Comparison of ENCODE assay signal across 8 cellular contexts in genomic region chr19:55301459-55302331, GRCh38. TPM values are rescaled to one million over a fixed set of nuclear protein-coding genes. Genes with fewer than 3 reads are reported as not detected.
A peak's percentile ranks its signal among the peaks of the same experiment; 100 is the strongest.
DNase-seq lines count a peak whose midpoint lies in the region; ATAC-seq and TF ChIP-seq lines count a peak whose summit lies in the region.

No MANE protein-coding gene starts in this region.

- BruUV-seq in PC-9 (replicated peaks; lab: Mats Ljungman, UMichigan), result no TSS peak

- peak overlapping the region in 2 of 3 experiments; percentile 43 to 52 for H3K27ac Mint-ChIP-seq in nephron

- H3K4me3 ChIP-seq in AG10803 (ENCODE audit: low read length), result peak overlapping the region; percentile 56
- peak overlapping the region; percentile 55 for H3K4me3 ChIP-seq in PC-9

- DNase-seq in AG10803 (ENCODE audit: low read depth), result peak; percentile 56
- peak; percentile 99 for DNase-seq in GM19238 (ENCODE audit: insufficient read length, low spot score)
- peak in 74 of 76 experiments; percentile 35 to 97 (median 84) for DNase-seq in HUDEP-2 (lab: John Stamatoyannopoulos, UW; ENCODE audit: unreplicated experiment in 76 of 76)
- DNase-seq in PC-9, result peak; percentile 49 to 94
- DNase-seq in activated T-cell treated with anti-CD3 and anti-CD28 coated beads, Interleukin-2, amount 50 U/mL, for 48 hours, result peak; percentile 98 to 99
- DNase-seq in fibroblast of gingiva (ENCODE audit: low read depth), result peak; percentile 55
- peak; percentile 98 for DNase-seq in stimulated activated naive CD8-positive, alpha-beta T cell treated with anti-CD3 and anti-CD28 coated beads, Interleukin-15, Interleukin-2, amounts not matched to agents 100 U/mL and 50 U/mL, for 24 hours

- H3K36me3 Mint-ChIP-seq in nephron (ENCODE audit: low read depth), result peaks cover 47% of the 10 kb centered on the region

- peak overlapping the region; percentile 71 to 77 (median 75) for H3K4me3 Mint-ChIP-seq in nephron

- no peak overlapping the region for H3K27ac ChIP-seq in PC-9

- H3K4me1 Mint-ChIP-seq in nephron, result peaks cover 8% of the 10 kb centered on the region

- no peaks in the 10 kb centered on the region for H4K20me1 ChIP-seq in PC-9 (ENCODE audit: insufficient read depth)

- H3K27me3 Mint-ChIP-seq in nephron (ENCODE audit: low read depth), result no peaks in the 10 kb centered on the region

- H3K4me1 ChIP-seq in PC-9 (replicated peaks; ENCODE audit: insufficient read depth), result 0 out of 2 replicates have a peak, but pooled peaks cover 4% of the 10 kb centered on the region

- peak; percentile 93 for ATAC-seq in stimulated activated naive CD8-positive, alpha-beta T cell treated with anti-CD3 and anti-CD28 coated beads, Interleukin-15, Interleukin-2, amounts not matched to agents 100 U/mL and 50 U/mL, for 24 hours

- H3K9me3 Mint-ChIP-seq in nephron, result no peaks in the 10 kb centered on the region

- no peaks in the 10 kb centered on the region for H3K9me2 ChIP-seq in PC-9 (ENCODE audit: insufficient read depth)

- CTCF ChIA-PET in PC-9 (lab: Charles Lee), result interaction anchor here (0.5 to 1.4 kb wide), 18 partner anchors 9 to 202 kb away, joined by 3 to 16 read pairs (median 4); partner anchors contain the start of genes HSPBP1, KMT5C and TMEM238

- H3F3A ChIP-seq in PC-9 (ENCODE audit: insufficient read depth, low read depth), result peaks cover 10% of the 10 kb centered on the region; the same call in 1 of the 2 replicates

- POLR2A ChIA-PET in PC-9 (lab: Charles Lee; ENCODE audit: unreplicated experiment), result interaction anchor here (0.5 to 1.0 kb wide), 4 partner anchors 15 to 107 kb away, joined by 3 to 5 read pairs (median 4); partner anchors contain the start of gene TMEM238

- peak overlapping the region; percentile 87 for H2AFZ ChIP-seq in PC-9

- H3K9me3 ChIP-seq in PC-9 (ENCODE audit: insufficient read depth, low read depth), result no peaks in the 10 kb centered on the region

- H3K79me2 ChIP-seq in PC-9 (ENCODE audit: low read depth), result no peaks in the 10 kb centered on the region

- H3K4me2 ChIP-seq in PC-9, result peak overlapping the region; percentile 89

- intact Hi-C loops in PC-9 (cut with micrococcal nuclease; ENCODE audit: unreplicated experiment), result loop anchor here (1.0 kb wide), 2 partner anchors 38 to 84 kb away; partner anchors contain the start of genes KMT5C and RPL28

- no peaks in the 10 kb centered on the region for H3K36me3 ChIP-seq in PC-9 (ENCODE audit: low read depth)

- peak; percentile 80 for TF ChIP-seq CTCF in AG10803 (conservative IDR thresholded peaks at IDR 0.05; ENCODE audit: low read length)
- TF ChIP-seq CTCF in PC-9 (conservative IDR thresholded peaks at IDR 0.05), result peak; percentile 100
- peak; percentile 96 to 98 (median 97) for TF ChIP-seq CTCF in nephron (IDR thresholded peaks at IDR 0.05; ENCODE audit: unreplicated experiment in 3 of 3)

- no peaks in the 10 kb centered on the region for H3K27me3 ChIP-seq in PC-9 (ENCODE audit: insufficient read depth, low read depth)

RNA-seq across cellular contexts. Expression of gene BRSK1, which starts 17.9 kb away (rescaled TPM):
- total RNA-seq in PC-9 (2021), result 6.5 and 14.4 TPM in 2 replicates

RNA-seq across cellular contexts. Expression of gene HSPBP1, which starts 21.8 kb away (rescaled TPM):
- total RNA-seq in PC-9 (2021), result 66.2 and 79.6 TPM in 2 replicates

RNA-seq across cellular contexts. Expression of gene TMEM150B, which starts 23.4 kb away (rescaled TPM):
- total RNA-seq in PC-9 (2021), result not detected in 2 replicates

RNA-seq across cellular contexts. Expression of gene KMT5C, which starts 38.0 kb away (rescaled TPM):
- total RNA-seq in PC-9 (2021), result 71.6 and 80.7 TPM in 2 replicates

RNA-seq across cellular contexts. Expression of gene PPP6R1, which starts 42.9 kb away (rescaled TPM):
- total RNA-seq in PC-9 (2021), result 136 and 159 TPM in 2 replicates
